Comparison of ENCODE assay signal across 8 cellular contexts in genomic region chr11:130916910-130917309, GRCh38. TPM values are rescaled to one million over a fixed set of nuclear protein-coding genes. Genes with fewer than 3 reads are reported as not detected.
A peak's percentile ranks its signal among the peaks of the same experiment; 100 is the strongest.
DNase-seq lines count a peak whose midpoint lies in the region; ATAC-seq, FAIRE-seq and TF ChIP-seq lines count a peak whose summit lies in the region.

No MANE protein-coding gene starts in this region.

- H3K36me3 ChIP-seq in HUES48 (ENCODE audit: control insufficient read depth, insufficient read depth, low read length) = peaks cover 17% of the 10 kb centered on the region
- peaks cover 12% of the 10 kb centered on the region for H3K36me3 ChIP-seq in bronchial epithelial cell (ENCODE audit: control insufficient read depth, insufficient read depth, low read length)
- peaks cover 20% of the 10 kb centered on the region for H3K36me3 ChIP-seq in muscle layer of colon (ENCODE audit: insufficient read depth, low read length)

- H3K4me3 ChIP-seq in AG04449 (ENCODE audit: low read depth, low read length) (peak overlapping the region; percentile 53), HUES48 (ENCODE audit: low read depth, low read length) (peak overlapping the region; percentile 82), bronchial epithelial cell (ENCODE audit: low read depth, low read length) (peak overlapping the region; percentile 84), muscle layer of colon (ENCODE audit: low read depth in 1 of 2, low read length in 2 of 2) (peak overlapping the region; percentile 68 to 79)

- no peak for FAIRE-seq in bronchial epithelial cell (lab: Jason Lieb, UNC)

- POLR2A ChIA-PET in AG04449 (lab: Yijun Ruan, JAX) = interaction anchor here (0.8 to 1.6 kb wide), 4 partner anchors 10 to 486 kb away, joined by 3 to 5 read pairs (median 4); no protein-coding TSS in a partner anchor

- H3K4me1 ChIP-seq in HUES48 (ENCODE audit: control insufficient read depth, insufficient read depth, low read length) (peaks cover 12% of the 10 kb centered on the region), muscle layer of colon (ENCODE audit: insufficient read depth, low read length) (peaks cover 25% of the 10 kb centered on the region)

- CTCF ChIA-PET in AG04449 (lab: Yijun Ruan, JAX) = interaction anchor here (0.5 to 17.4 kb wide), 40 partner anchors 8 to 758 kb away, joined by 3 to 304 read pairs (median 4); no protein-coding TSS in a partner anchor

- H3K9me3 ChIP-seq in HUES48 (ENCODE audit: control insufficient read depth, insufficient read depth, low read length) (no peaks in the 10 kb centered on the region), muscle layer of colon (ENCODE audit: low read length) (no peaks in the 10 kb centered on the region)

- H3K27me3 ChIP-seq in HUES48 (ENCODE audit: control insufficient read depth, insufficient read depth, low read length) = peaks cover 20% of the 10 kb centered on the region
- no peaks in the 10 kb centered on the region for H3K27me3 ChIP-seq in bronchial epithelial cell (ENCODE audit: control insufficient read depth, insufficient read depth, low read length)
- no peaks in the 10 kb centered on the region for H3K27me3 ChIP-seq in muscle layer of colon (ENCODE audit: control insufficient read depth in 1 of 2, insufficient read depth in 2 of 2, low read length in 2 of 2)

- DNase-seq in AG04449 (ENCODE audit: low read depth, low spot score) (no peak), bronchial epithelial cell (ENCODE audit: low read depth) (no peak), NCI-H187 (lab: John Stamatoyannopoulos, UW) (no peak), NCI-H510A (lab: John Stamatoyannopoulos, UW) (no peak)

- ATAC-seq in GM21515 (IDR thresholded peaks at IDR 0.05; ENCODE audit: unreplicated experiment) (no peak), HG02759 (IDR thresholded peaks at IDR 0.05; ENCODE audit: unreplicated experiment) (no peak)

- H3K27ac ChIP-seq in HUES48 (ENCODE audit: low read depth, low read length) (no peak overlapping the region), muscle layer of colon (ENCODE audit: low read depth, low read length) (peak overlapping the region; percentile 23)

- no peak for TF ChIP-seq CTCF in AG04449 (IDR thresholded peaks at IDR 0.05; ENCODE audit: insufficient read depth, low read length, missing control alignments)
- no peak for TF ChIP-seq CTCF in bronchial epithelial cell (IDR thresholded peaks at IDR 0.05; ENCODE audit: insufficient read depth, low read length, severe bottlenecking)

- no peak overlapping the region for H3K9ac ChIP-seq in HUES48 (ENCODE audit: low read depth, low read length)
- no peak overlapping the region for H3K9ac ChIP-seq in muscle layer of colon (ENCODE audit: low read length)

RNA-seq across cellular contexts. Expression of gene SNX19, which starts 0.6 kb away (rescaled TPM):
- total RNA-seq in bronchial epithelial cell = 34.8 and 50.7 TPM in 2 replicates
